In genomic region chr18:49472459-49472858, GRCh38 we compare ENCODE assay signal across 9 cellular contexts.
"Had no signal": no experiment of that assay in that cellular context is flagged by ENCODE, and none has a peak within 500 bp of the region (broad histone marks: within the 10 kb centered on the region; RNA-seq: fewer than 3 reads in every experiment).

No MANE protein-coding gene starts in this region.

- H2AFZ ChIP-seq: GM23248 had no signal

- H3K27ac Mint-ChIP-seq: H9, IgD-negative memory B cell had no signal

- H3K27ac ChIP-seq: GM23248, HL-60 had no signal

- H3K4me3 ChIP-seq: GM23248 had no signal

- H3K4me3 Mint-ChIP-seq: H9, IgD-negative memory B cell had no signal

- FAIRE-seq: H54 had no signal

- H3K9ac ChIP-seq: GM23248 had no signal

- DNase-seq: GM23248, GOT3, H9, HCEC 1CT, Kasumi-1, KG1 had no signal
